In genomic region chr4:23717528-23718248, GRCh38 we compare ENCODE assay signal across 9 cellular contexts.
DNase-seq lines count a peak whose midpoint lies in the region; ATAC-seq, FAIRE-seq and TF ChIP-seq lines count a peak whose summit lies in the region.
"Had no signal": no experiment of that assay in that cellular context is flagged by ENCODE, and none has a peak within 500 bp of the region (broad histone marks: within the 10 kb centered on the region; RNA-seq: fewer than 3 reads in every experiment).

No MANE protein-coding gene starts in this region.

- no peak overlapping the region for H3K9ac ChIP-seq in PC-3 (ENCODE audit: low read length)

- TF ChIP-seq CTCF in A549 (IDR thresholded peaks at IDR 0.05): peak; percentile 12; the same call in 1 of the 3 replicates
- TF ChIP-seq CTCF in GM12872 (IDR thresholded peaks at IDR 0.05; ENCODE audit: insufficient read depth, low read depth, low read length): peak; percentile 34; the same call in 1 of the 3 replicates
- peak; percentile 57 for TF ChIP-seq CTCF in PC-3 (conservative IDR thresholded peaks at IDR 0.05; ENCODE audit: low read depth, low read length)
- TF ChIP-seq CTCF in foreskin keratinocyte (conservative IDR thresholded peaks at IDR 0.05): peak; percentile 66

- H3K27ac ChIP-seq in A549 (no peak overlapping the region), PC-3 (ENCODE audit: low read length) (no peak overlapping the region), foreskin keratinocyte (no peak overlapping the region)

- no peak overlapping the region for H3K4me3 Mint-ChIP-seq in activated T-helper 2 cell treated with anti-CD3 and anti-CD28 coated beads, Interferon-gamma antibody, Interleukin-2, Interleukin-4, amounts not matched to agents 10 μg/mL and 5 μg/mL and 100 μg/mL, durations not matched to agents 14 hours and 24 hours and 36 hours (ENCODE audit: low read depth)
- H3K4me3 Mint-ChIP-seq in activated CD4-positive, alpha-beta T cell treated with anti-CD3 and anti-CD28 coated beads, Interleukin-2, amount 10 ng/mL, durations not matched to agents 7 days and 5 days: no peak overlapping the region
- H3K4me3 Mint-ChIP-seq: central memory CD8-positive, alpha-beta T cell had no signal

- intact Hi-C loops in PC-3 (cut with micrococcal nuclease): loop anchor here (5.0 kb wide), 3 partner anchors 700 to 820 kb away; no protein-coding TSS in a partner anchor
- intact Hi-C loops in activated T-helper 2 cell treated with anti-CD3 and anti-CD28 coated beads, Interferon-gamma antibody, Interleukin-2, Interleukin-4, amounts not matched to agents 10 μg/mL and 5 μg/mL and 100 μg/mL, durations not matched to agents 14 hours and 24 hours and 36 hours (cut with micrococcal nuclease): no loop called here

- no peaks in the 10 kb centered on the region for H3K4me1 Mint-ChIP-seq in activated T-helper 2 cell treated with anti-CD3 and anti-CD28 coated beads, Interferon-gamma antibody, Interleukin-2, Interleukin-4, amounts not matched to agents 10 μg/mL and 5 μg/mL and 100 μg/mL, durations not matched to agents 14 hours and 24 hours and 36 hours (ENCODE audit: low read depth)
- H3K4me1 Mint-ChIP-seq in activated CD4-positive, alpha-beta T cell treated with anti-CD3 and anti-CD28 coated beads, Interleukin-2, amount 10 ng/mL, durations not matched to agents 7 days and 5 days: no peaks in the 10 kb centered on the region
- H3K4me1 Mint-ChIP-seq: central memory CD8-positive, alpha-beta T cell had no signal

- TF ChIP-seq POLR2A in A549 (IDR thresholded peaks at IDR 0.05; ENCODE audit: low read length): no peak

- H3K79me2 ChIP-seq in PC-3 (ENCODE audit: low read length): no peaks in the 10 kb centered on the region

- WGBS in A549 (ENCODE audit: missing lambda C conversion rate): 44% methylated on average over 5 of the region's 5 CpGs

- H3K4me2 ChIP-seq in A549: no peak overlapping the region
- H3K4me2 ChIP-seq in PC-3 (ENCODE audit: low read length): no peak overlapping the region

- H3K9me3 Mint-ChIP-seq in activated T-helper 2 cell treated with anti-CD3 and anti-CD28 coated beads, Interferon-gamma antibody, Interleukin-2, Interleukin-4, amounts not matched to agents 10 μg/mL and 5 μg/mL and 100 μg/mL, durations not matched to agents 14 hours and 24 hours and 36 hours: no peaks in the 10 kb centered on the region
- no peaks in the 10 kb centered on the region for H3K9me3 Mint-ChIP-seq in activated CD4-positive, alpha-beta T cell treated with anti-CD3 and anti-CD28 coated beads, Interleukin-2, amount 10 ng/mL, durations not matched to agents 7 days and 5 days

- POLR2A ChIA-PET in A549 (lab: Yijun Ruan, JAX): no interaction called here
- POLR2A ChIA-PET in PC-3 (lab: Charles Lee; ENCODE audit: unreplicated experiment): no interaction called here
- POLR2A ChIA-PET in activated CD4-positive, alpha-beta T cell treated with anti-CD3 and anti-CD28 coated beads, Interleukin-2, amount 10 ng/mL, durations not matched to agents 7 days and 5 days (lab: Charles Lee): no interaction called here

- H3K27ac Mint-ChIP-seq in activated T-helper 2 cell treated with anti-CD3 and anti-CD28 coated beads, Interferon-gamma antibody, Interleukin-2, Interleukin-4, amounts not matched to agents 10 μg/mL and 5 μg/mL and 100 μg/mL, durations not matched to agents 14 hours and 24 hours and 36 hours: no peak overlapping the region
- H3K27ac Mint-ChIP-seq in activated CD4-positive, alpha-beta T cell treated with anti-CD3 and anti-CD28 coated beads, Interleukin-2, amount 10 ng/mL, durations not matched to agents 7 days and 5 days: no peak overlapping the region

- ATAC-seq in A549 (peak in 1 of 2 experiments; percentile 78; a peak in 3 of 6 replicates), PC-3 (no peak), foreskin keratinocyte (peak; percentile 73), GM18909 (IDR thresholded peaks at IDR 0.05; ENCODE audit: poor library complexity, unreplicated experiment) (no peak)

- H3K27me3 Mint-ChIP-seq in activated T-helper 2 cell treated with anti-CD3 and anti-CD28 coated beads, Interferon-gamma antibody, Interleukin-2, Interleukin-4, amounts not matched to agents 10 μg/mL and 5 μg/mL and 100 μg/mL, durations not matched to agents 14 hours and 24 hours and 36 hours (ENCODE audit: low read depth): no peaks in the 10 kb centered on the region
- H3K27me3 Mint-ChIP-seq in activated CD4-positive, alpha-beta T cell treated with anti-CD3 and anti-CD28 coated beads, Interleukin-2, amount 10 ng/mL, durations not matched to agents 7 days and 5 days: no peaks in the 10 kb centered on the region
- H3K27me3 Mint-ChIP-seq: central memory CD8-positive, alpha-beta T cell had no signal

- no TSS peak for BruUV-seq in PC-3 (replicated peaks; lab: Mats Ljungman, UMichigan)

- H3K36me3 ChIP-seq in PC-3 (ENCODE audit: low read depth, low read length): no peaks in the 10 kb centered on the region

- DNase-seq in A549 (ENCODE audit: low read depth in 1 of 2, low spot score in 1 of 2) (peak; percentile 25 to 37), PC-3 (peak; percentile 43), foreskin keratinocyte (peak in 1 of 2 donors; percentile 11)
- DNase-seq in stimulated activated CD4-positive, alpha-beta T cell treated with anti-CD3 and anti-CD28 coated beads, Interleukin-4, amount 100 ng/mL, for 24 hours: no peak
- DNase-seq in activated T-helper 2 cell treated with anti-CD3 and anti-CD28 coated beads, Interferon-gamma antibody, Interleukin-2, Interleukin-4, amounts not matched to agents 10 μg/mL and 5 μg/mL and 100 μg/mL, durations not matched to agents 14 hours and 24 hours and 36 hours (ENCODE audit: low spot score): no peak
- no peak for DNase-seq in activated CD4-positive, alpha-beta T cell treated with anti-CD3 and anti-CD28 coated beads, Interleukin-2, amount 10 ng/mL, durations not matched to agents 7 days and 5 days

- H3K27me3 ChIP-seq in PC-3 (ENCODE audit: low read length): no peaks in the 10 kb centered on the region
- no peaks in the 10 kb centered on the region for H3K27me3 ChIP-seq in foreskin keratinocyte

- no peaks in the 10 kb centered on the region for H3F3A ChIP-seq in PC-3 (ENCODE audit: low read length, unreplicated experiment)

- H3K36me3 Mint-ChIP-seq in activated T-helper 2 cell treated with anti-CD3 and anti-CD28 coated beads, Interferon-gamma antibody, Interleukin-2, Interleukin-4, amounts not matched to agents 10 μg/mL and 5 μg/mL and 100 μg/mL, durations not matched to agents 14 hours and 24 hours and 36 hours (ENCODE audit: low read depth): no peaks in the 10 kb centered on the region
- H3K36me3 Mint-ChIP-seq in activated CD4-positive, alpha-beta T cell treated with anti-CD3 and anti-CD28 coated beads, Interleukin-2, amount 10 ng/mL, durations not matched to agents 7 days and 5 days (ENCODE audit: low read depth): no peaks in the 10 kb centered on the region

- H3K4me3 ChIP-seq in A549 (no peak overlapping the region), PC-3 (ENCODE audit: low read length) (no peak overlapping the region)

- CTCF ChIA-PET in A549 (lab: Yijun Ruan, JAX): interaction anchor here (0.6 kb wide), 1 partner anchor 704 kb away, joined by 3 read pairs; no protein-coding TSS in a partner anchor
- CTCF ChIA-PET in PC-3 (lab: Charles Lee): no interaction called here
- CTCF ChIA-PET in activated CD4-positive, alpha-beta T cell treated with anti-CD3 and anti-CD28 coated beads, Interleukin-2, amount 10 ng/mL, durations not matched to agents 7 days and 5 days (lab: Charles Lee): no interaction called here

- TF ChIP-seq EP300 in A549 (IDR thresholded peaks at IDR 0.05): no peak

- H3K9me2 ChIP-seq in PC-3 (replicated peaks; ENCODE audit: low read length): no peaks in the 10 kb centered on the region

- no peaks in the 10 kb centered on the region for H4K20me1 ChIP-seq in PC-3 (ENCODE audit: low read length)

- FAIRE-seq in A549 (lab: Jason Lieb, UNC): no peak

- H3K4me1 ChIP-seq in A549 (no peaks in the 10 kb centered on the region), PC-3 (ENCODE audit: insufficient read depth, low read length) (no peaks in the 10 kb centered on the region), foreskin keratinocyte (no peaks in the 10 kb centered on the region)

- H3K9me3 ChIP-seq in A549: no peaks in the 10 kb centered on the region
- no peaks in the 10 kb centered on the region for H3K9me3 ChIP-seq in PC-3 (ENCODE audit: low read length)

- H2AFZ ChIP-seq in PC-3 (ENCODE audit: low read length): no peak overlapping the region

- TF ChIP-seq RAD21 in A549 (conservative IDR thresholded peaks at IDR 0.05 in 1 of 2, IDR thresholded peaks at IDR 0.05 in 1 of 2): peak in 1 of 2 experiments; percentile 28; a peak in 1 of 5 replicates

TF ChIP-seq in A549, 52 proteins besides CTCF, POLR2A, EP300 and RAD21:
- TF ChIP-seq MAFK (IDR thresholded peaks at IDR 0.05; ENCODE audit: partially characterized antibody): no peak
- TF ChIP-seq NPAS2 (CRISPR knock-in tag; IDR thresholded peaks at IDR 0.05; ENCODE audit: borderline replicate concordance): no peak
- TF ChIP-seq SMC3 (IDR thresholded peaks at IDR 0.05): 0 out of 3 replicates have a peak, but pooled peaks have one; percentile 5
- TF ChIP-seq POLR2AphosphoS2 (conservative IDR thresholded peaks at IDR 0.05; ENCODE audit: low read length): no peak
- no peak for TF ChIP-seq JUNB (IDR thresholded peaks at IDR 0.05)
- no peak for TF ChIP-seq NR3C1 (IDR thresholded peaks at IDR 0.05)
- no peak for TF ChIP-seq HOXB5 (CRISPR knock-in tag; IDR thresholded peaks at IDR 0.05)
- no peak for TF ChIP-seq EHMT2 (IDR thresholded peaks at IDR 0.05; ENCODE audit: low read depth)

Comparison
In these comparisons a context has a peak if more than half of its experiments do, and no peak if none do; other contexts are left out.
1. DNase-seq: peak in A549 (2 of 2) and PC-3 (single experiment); none in stimulated activated CD4-positive, alpha-beta T cell treated with anti-CD3 and anti-CD28 coated beads, Interleukin-4, amount 100 ng/mL, for 24 hours (single experiment), activated T-helper 2 cell treated with anti-CD3 and anti-CD28 coated beads, Interferon-gamma antibody, Interleukin-2, Interleukin-4, amounts not matched to agents 10 μg/mL and 5 μg/mL and 100 μg/mL, durations not matched to agents 14 hours and 24 hours and 36 hours (single experiment) and activated CD4-positive, alpha-beta T cell treated with anti-CD3 and anti-CD28 coated beads, Interleukin-2, amount 10 ng/mL, durations not matched to agents 7 days and 5 days (single experiment).
2. CTCF ChIP-seq: peak in every context shown above with its lines; median percentile 66 in foreskin keratinocyte; 57 in PC-3; 34 in GM12872; 12 in A549.